ENCODE assay signal across 9 cellular contexts in the genomic region with DNA sequence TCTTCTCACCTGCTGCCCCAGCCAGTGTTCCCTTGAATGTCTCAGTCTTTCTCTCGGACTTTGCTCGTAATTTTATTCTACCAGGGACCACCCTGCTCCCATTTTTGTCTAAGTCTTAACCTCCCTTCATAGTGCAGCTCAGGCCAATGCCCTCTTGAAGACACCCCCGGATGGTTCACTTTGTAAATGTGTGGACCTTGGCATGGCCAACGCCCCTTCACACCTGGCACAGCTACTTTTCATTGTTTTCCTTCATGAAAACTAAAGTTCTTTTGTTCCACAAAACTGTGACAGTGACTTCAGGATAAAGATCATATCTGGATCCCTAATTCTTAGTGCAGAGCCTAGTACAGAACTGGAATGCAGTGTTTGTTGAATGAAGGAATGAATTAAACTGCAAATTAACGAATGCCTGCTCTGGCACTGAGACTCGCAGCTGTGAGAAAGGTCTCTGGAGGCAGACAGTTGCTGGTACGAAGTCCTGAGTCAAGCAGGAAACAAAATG. TPM values are rescaled to one million over a fixed set of nuclear protein-coding genes. Genes with fewer than 3 reads are reported as not detected.
DNase-seq lines count a peak whose midpoint lies in the region; ATAC-seq, FAIRE-seq and TF ChIP-seq lines count a peak whose summit lies in the region.
"Had no signal": no experiment of that assay in that cellular context is flagged by ENCODE, and none has a peak within 500 bp of the region (broad histone marks: within the 10 kb centered on the region; RNA-seq: fewer than 3 reads in every experiment).

No MANE protein-coding gene starts in this region.

- no peak for TF ChIP-seq CTCF in activated CD8-positive, alpha-beta T cell treated with anti-CD3 and anti-CD28 coated beads for 36 hours (IDR thresholded peaks at IDR 0.05)
- TF ChIP-seq CTCF in bronchial epithelial cell (IDR thresholded peaks at IDR 0.05; ENCODE audit: insufficient read depth, low read length, severe bottlenecking): no peak

- no peak for FAIRE-seq in bronchial epithelial cell (lab: Jason Lieb, UNC)

- DNase-seq in activated CD8-positive, alpha-beta T cell treated with anti-CD3 and anti-CD28 coated beads for 36 hours: peak; percentile 66
- no peak for DNase-seq in activated CD8-positive, alpha-beta T cell treated with anti-CD3 and anti-CD28 coated beads, Interleukin-2, amount 10 ng/mL, durations not matched to agents 7 days and 5 days
- DNase-seq in bronchial epithelial cell (ENCODE audit: low read depth): no peak
- DNase-seq in cerebellar cortex (ENCODE audit: low spot score): no peak
- DNase-seq in DMS79 treated with DMSO at 0.1 percent for 48 hours (lab: John Stamatoyannopoulos, UW): no peak
- DNase-seq in EL: no peak

- peak; percentile 14 for ATAC-seq in activated CD8-positive, alpha-beta T cell treated with anti-CD3 and anti-CD28 coated beads for 36 hours
- ATAC-seq in activated CD8-positive, alpha-beta T cell treated with anti-CD3 and anti-CD28 coated beads, Interleukin-2, amount 10 ng/mL, durations not matched to agents 7 days and 5 days: no peak
- ATAC-seq in HG03066 (IDR thresholded peaks at IDR 0.05; ENCODE audit: low read depth, unreplicated experiment): peak; percentile 24

- POLR2A ChIA-PET in activated CD8-positive, alpha-beta T cell treated with anti-CD3 and anti-CD28 coated beads for 36 hours (lab: Charles Lee): interaction anchor here (0.9 to 4.7 kb wide), 9 partner anchors 13 to 347 kb away, joined by 3 to 24 read pairs (median 4); a partner anchor contains a TSS
- POLR2A ChIA-PET in activated CD8-positive, alpha-beta T cell treated with anti-CD3 and anti-CD28 coated beads, Interleukin-2, amount 10 ng/mL, durations not matched to agents 7 days and 5 days (lab: Charles Lee): interaction anchor here (0.9 to 3.6 kb wide), 9 partner anchors 13 to 338 kb away, joined by 3 to 21 read pairs (median 5); a partner anchor contains a TSS

- no peak overlapping the region for H3K4me3 Mint-ChIP-seq in activated CD8-positive, alpha-beta T cell treated with anti-CD3 and anti-CD28 coated beads for 36 hours
- H3K4me3 Mint-ChIP-seq in activated CD8-positive, alpha-beta T cell treated with anti-CD3 and anti-CD28 coated beads, Interleukin-2, amount 10 ng/mL, durations not matched to agents 7 days and 5 days: no peak overlapping the region

- no peaks in the 10 kb centered on the region for H3K27me3 Mint-ChIP-seq in activated CD8-positive, alpha-beta T cell treated with anti-CD3 and anti-CD28 coated beads for 36 hours
- peaks cover 10% of the 10 kb centered on the region for H3K27me3 Mint-ChIP-seq in activated CD8-positive, alpha-beta T cell treated with anti-CD3 and anti-CD28 coated beads, Interleukin-2, amount 10 ng/mL, durations not matched to agents 7 days and 5 days (ENCODE audit: low read depth)

- H3K9me3 Mint-ChIP-seq in activated CD8-positive, alpha-beta T cell treated with anti-CD3 and anti-CD28 coated beads for 36 hours: no peaks in the 10 kb centered on the region
- H3K9me3 Mint-ChIP-seq in activated CD8-positive, alpha-beta T cell treated with anti-CD3 and anti-CD28 coated beads, Interleukin-2, amount 10 ng/mL, durations not matched to agents 7 days and 5 days (ENCODE audit: insufficient read depth): no peaks in the 10 kb centered on the region

- H3K27ac ChIP-seq in muscle layer of duodenum (ENCODE audit: low read length): peak overlapping the region; percentile 100

- intact Hi-C loops in activated CD8-positive, alpha-beta T cell treated with anti-CD3 and anti-CD28 coated beads for 36 hours (cut with micrococcal nuclease): loop anchor here (5.0 kb wide), 2 partner anchors 219 to 339 kb away; a partner anchor contains a TSS

- peak overlapping the region; percentile 74 for H3K4me3 ChIP-seq in bronchial epithelial cell (ENCODE audit: low read depth, low read length)
- H3K4me3 ChIP-seq in muscle layer of duodenum (ENCODE audit: low read depth in 1 of 2, low read length in 2 of 2): peak overlapping the region; percentile 93

- H3K4me1 ChIP-seq in muscle layer of duodenum (ENCODE audit: control insufficient read depth in 1 of 2, insufficient read depth in 2 of 2, low read length in 2 of 2): peaks cover 13 to 22% of the 10 kb centered on the region in 2 donors

- no peaks in the 10 kb centered on the region for H3K27me3 ChIP-seq in bronchial epithelial cell (ENCODE audit: control insufficient read depth, insufficient read depth, low read length)
- H3K27me3 ChIP-seq in muscle layer of duodenum (ENCODE audit: low read depth, low read length): no peaks in the 10 kb centered on the region

- H3K4me1 Mint-ChIP-seq in activated CD8-positive, alpha-beta T cell treated with anti-CD3 and anti-CD28 coated beads for 36 hours (ENCODE audit: low read depth): peaks cover 26% of the 10 kb centered on the region
- peaks cover 12% of the 10 kb centered on the region for H3K4me1 Mint-ChIP-seq in activated CD8-positive, alpha-beta T cell treated with anti-CD3 and anti-CD28 coated beads, Interleukin-2, amount 10 ng/mL, durations not matched to agents 7 days and 5 days (ENCODE audit: low read depth)

- no peaks in the 10 kb centered on the region for H3K9me3 ChIP-seq in muscle layer of duodenum (ENCODE audit: control insufficient read depth in 1 of 2, low read length in 2 of 2)

- no peak overlapping the region for H3K27ac Mint-ChIP-seq in activated CD8-positive, alpha-beta T cell treated with anti-CD3 and anti-CD28 coated beads for 36 hours
- no peak overlapping the region for H3K27ac Mint-ChIP-seq in activated CD8-positive, alpha-beta T cell treated with anti-CD3 and anti-CD28 coated beads, Interleukin-2, amount 10 ng/mL, durations not matched to agents 7 days and 5 days

- no peaks in the 10 kb centered on the region for H3K36me3 ChIP-seq in bronchial epithelial cell (ENCODE audit: control insufficient read depth, insufficient read depth, low read length)
- peaks cover 0 to 4% of the 10 kb centered on the region in 2 donors for H3K36me3 ChIP-seq in muscle layer of duodenum (ENCODE audit: control insufficient read depth in 1 of 2, insufficient read depth in 2 of 2, low read length in 2 of 2)

- CTCF ChIA-PET in activated CD8-positive, alpha-beta T cell treated with anti-CD3 and anti-CD28 coated beads for 36 hours (lab: Charles Lee): interaction anchor here (0.9 to 7.5 kb wide), 14 partner anchors 11 to 375 kb away, joined by 3 to 53 read pairs (median 20); a partner anchor contains a TSS
- CTCF ChIA-PET in activated CD8-positive, alpha-beta T cell treated with anti-CD3 and anti-CD28 coated beads, Interleukin-2, amount 10 ng/mL, durations not matched to agents 7 days and 5 days (lab: Charles Lee): interaction anchor here (0.7 to 9.1 kb wide), 18 partner anchors 10 to 422 kb away, joined by 3 to 189 read pairs (median 6); a partner anchor contains a TSS

- H3K36me3 Mint-ChIP-seq in activated CD8-positive, alpha-beta T cell treated with anti-CD3 and anti-CD28 coated beads for 36 hours (ENCODE audit: low read depth): no peaks in the 10 kb centered on the region
- H3K36me3 Mint-ChIP-seq in activated CD8-positive, alpha-beta T cell treated with anti-CD3 and anti-CD28 coated beads, Interleukin-2, amount 10 ng/mL, durations not matched to agents 7 days and 5 days (ENCODE audit: low read depth): no peaks in the 10 kb centered on the region

RNA-seq across cellular contexts. Expression of a gene that starts 3.5 kb away (rescaled TPM):
- 1 to 10 TPM; 1.0 to 1.1 TPM for total RNA-seq in activated CD8-positive, alpha-beta T cell treated with anti-CD3 and anti-CD28 coated beads for 36 hours
- total RNA-seq in activated CD8-positive, alpha-beta T cell treated with anti-CD3 and anti-CD28 coated beads, Interleukin-2, amount 10 ng/mL, durations not matched to agents 7 days and 5 days: 1 to 10 TPM in 1 of 2 experiments, under 1 TPM in 1; 0.63 to 1.6 TPM
- 2.9 and 4.7 TPM in 2 replicates for total RNA-seq in bronchial epithelial cell

RNA-seq across cellular contexts. Expression of a gene that starts 7.7 kb away (rescaled TPM):
- total RNA-seq in activated CD8-positive, alpha-beta T cell treated with anti-CD3 and anti-CD28 coated beads for 36 hours: under 1 TPM; 0.87 to 0.92 TPM
- 1 to 10 TPM; 1.1 to 1.4 TPM for total RNA-seq in activated CD8-positive, alpha-beta T cell treated with anti-CD3 and anti-CD28 coated beads, Interleukin-2, amount 10 ng/mL, durations not matched to agents 7 days and 5 days
- total RNA-seq in bronchial epithelial cell: 2.4 and 2.9 TPM in 2 replicates

RNA-seq across cellular contexts. Expression of a gene that starts 39.4 kb away (rescaled TPM):
- total RNA-seq in activated CD8-positive, alpha-beta T cell treated with anti-CD3 and anti-CD28 coated beads for 36 hours: not detected
- total RNA-seq in activated CD8-positive, alpha-beta T cell treated with anti-CD3 and anti-CD28 coated beads, Interleukin-2, amount 10 ng/mL, durations not matched to agents 7 days and 5 days: not detected
- not detected in 2 replicates for total RNA-seq in bronchial epithelial cell
- total RNA-seq: Daoy had no signal
